In genomic region chr20:49106332-49106731, GRCh38 we compare ENCODE assay signal across 20 cellular contexts.
DNase-seq lines count a peak whose midpoint lies in the region; ATAC-seq and TF ChIP-seq lines count a peak whose summit lies in the region.
"Had no signal": no experiment of that assay in that cellular context is flagged by ENCODE, and none has a peak within 500 bp of the region (broad histone marks: within the 10 kb centered on the region; RNA-seq: fewer than 3 reads in every experiment).

No MANE protein-coding gene starts in this region.

- no peak for DNase-seq in activated T-cell treated with anti-CD3 and anti-CD28 coated beads, Interleukin-2, amount 50 U/mL, for 72 hours
- DNase-seq in activated T-cell treated with anti-CD3 and anti-CD28 coated beads for 4 hours (no peak), NCI-H82 treated with DMSO at 0.1 percent for 48 hours (lab: John Stamatoyannopoulos, UW; ENCODE audit: unreplicated experiment) (peak; percentile 34), progenitor cell of endocrine pancreas (ENCODE audit: low spot score, unreplicated experiment) (no peak)
- no peak for DNase-seq in central memory CD8-positive, alpha-beta T cell (ENCODE audit: low spot score in 2 of 2)
- DNase-seq: 8988T; EL; GF-D8; H7; KG1; NCI-H1092 treated with DMSO at 0.1 percent for 48 hours; NCI-H1436 treated with DMSO at 0.1 percent for 48 hours; NCI-H1930; NCI-H2227 treated with DMSO at 0.1 percent for 48 hours; NCI-H510A; NK-92 treated with Interleukin-12 subunit alpha and Interleukin-12 subunit beta, amount 100 ng/mL, for 24 hours; Peyer's patch had no signal

- H3K36me3 Mint-ChIP-seq in activated T-cell treated with anti-CD3 and anti-CD28 coated beads, Interleukin-2, amount 50 U/mL, for 72 hours (ENCODE audit: insufficient read depth in 2 of 2): peaks cover 6 to 24% of the 10 kb centered on the region in 2 donors
- H3K36me3 Mint-ChIP-seq in central memory CD8-positive, alpha-beta T cell (ENCODE audit: insufficient read depth): peaks cover 16% of the 10 kb centered on the region
- H3K36me3 Mint-ChIP-seq in progenitor cell of endocrine pancreas (ENCODE audit: insufficient read depth): peaks cover 40% of the 10 kb centered on the region

- no peak overlapping the region for H3K4me3 Mint-ChIP-seq in activated T-cell treated with anti-CD3 and anti-CD28 coated beads, Interleukin-2, amount 50 U/mL, for 72 hours
- H3K4me3 Mint-ChIP-seq in central memory CD8-positive, alpha-beta T cell: no peak overlapping the region
- no peak overlapping the region for H3K4me3 Mint-ChIP-seq in progenitor cell of endocrine pancreas (ENCODE audit: low read depth)
- H3K4me3 Mint-ChIP-seq: CD14-positive monocyte had no signal

- H3K9me3 Mint-ChIP-seq in activated T-cell treated with anti-CD3 and anti-CD28 coated beads, Interleukin-2, amount 50 U/mL, for 72 hours: no peaks in the 10 kb centered on the region
- H3K9me3 Mint-ChIP-seq in central memory CD8-positive, alpha-beta T cell: no peaks in the 10 kb centered on the region
- no peaks in the 10 kb centered on the region for H3K9me3 Mint-ChIP-seq in progenitor cell of endocrine pancreas (ENCODE audit: low read depth)

- H3K27ac Mint-ChIP-seq in activated T-cell treated with anti-CD3 and anti-CD28 coated beads, Interleukin-2, amount 50 U/mL, for 72 hours: peak overlapping the region; percentile 4
- H3K27ac Mint-ChIP-seq in central memory CD8-positive, alpha-beta T cell (ENCODE audit: low read depth): peak overlapping the region; percentile 51
- H3K27ac Mint-ChIP-seq in progenitor cell of endocrine pancreas: peak overlapping the region; percentile 67

- H3K4me1 Mint-ChIP-seq in activated T-cell treated with anti-CD3 and anti-CD28 coated beads, Interleukin-2, amount 50 U/mL, for 72 hours (ENCODE audit: low read depth): peaks cover 5% of the 10 kb centered on the region
- H3K4me1 Mint-ChIP-seq in central memory CD8-positive, alpha-beta T cell: peaks cover 17% of the 10 kb centered on the region
- peaks cover 4% of the 10 kb centered on the region for H3K4me1 Mint-ChIP-seq in progenitor cell of endocrine pancreas (ENCODE audit: low read depth)

- no peak for TF ChIP-seq CTCF in progenitor cell of endocrine pancreas (IDR thresholded peaks at IDR 0.05; ENCODE audit: unreplicated experiment)

- ATAC-seq in activated T-cell treated with anti-CD3 and anti-CD28 coated beads, Interleukin-2, amount 50 U/mL, for 72 hours (replicated peaks in 1 of 2): no peak
- no peak for ATAC-seq in central memory CD8-positive, alpha-beta T cell (replicated peaks; ENCODE audit: extremely low read depth, poor library complexity, severe bottlenecking)
- ATAC-seq in GM19467 (IDR thresholded peaks at IDR 0.05; ENCODE audit: unreplicated experiment) (no peak), HG02885 (IDR thresholded peaks at IDR 0.05; ENCODE audit: poor library complexity, unreplicated experiment) (no peak)

- H3K27me3 Mint-ChIP-seq in activated T-cell treated with anti-CD3 and anti-CD28 coated beads, Interleukin-2, amount 50 U/mL, for 72 hours (ENCODE audit: low read depth): no peaks in the 10 kb centered on the region
- H3K27me3 Mint-ChIP-seq in central memory CD8-positive, alpha-beta T cell: no peaks in the 10 kb centered on the region
- H3K27me3 Mint-ChIP-seq in progenitor cell of endocrine pancreas: no peaks in the 10 kb centered on the region

Comparison
In these comparisons a context has a peak if more than half of its experiments do, and no peak if none do; other contexts are left out.
1. H3K27ac Mint-ChIP-seq: peak in every context shown above with its lines; median percentile 67 in progenitor cell of endocrine pancreas; 51 in central memory CD8-positive, alpha-beta T cell; 4 in activated T-cell treated with anti-CD3 and anti-CD28 coated beads, Interleukin-2, amount 50 U/mL, for 72 hours.